1 cellular context compared by ENCODE assay signal in genomic region chr1:155323729-155324040, GRCh38.
TF ChIP-seq lines count a peak whose summit lies in the region.

No MANE protein-coding gene starts in this region.

TF ChIP-seq in H1, 55 proteins besides CTCF, POLR2A, EP300 and RAD21:
- TF ChIP-seq HDAC6 (IDR thresholded peaks at IDR 0.05; ENCODE audit: low read depth, low read length) (no peak), SIN3A (conservative IDR thresholded peaks at IDR 0.05 in 1 of 2, IDR thresholded peaks at IDR 0.05 in 1 of 2; ENCODE audit: low read depth in 1 of 2, low read length in 2 of 2) (0 out of 4 replicates have a peak, but pooled peaks of 1 of the 2 experiments have one; percentile 12), RXRA (IDR thresholded peaks at IDR 0.05; ENCODE audit: insufficient read depth, low read depth, low read length) (no peak)
